ENCODE assay signal across 25 cellular contexts in the genomic region with DNA sequence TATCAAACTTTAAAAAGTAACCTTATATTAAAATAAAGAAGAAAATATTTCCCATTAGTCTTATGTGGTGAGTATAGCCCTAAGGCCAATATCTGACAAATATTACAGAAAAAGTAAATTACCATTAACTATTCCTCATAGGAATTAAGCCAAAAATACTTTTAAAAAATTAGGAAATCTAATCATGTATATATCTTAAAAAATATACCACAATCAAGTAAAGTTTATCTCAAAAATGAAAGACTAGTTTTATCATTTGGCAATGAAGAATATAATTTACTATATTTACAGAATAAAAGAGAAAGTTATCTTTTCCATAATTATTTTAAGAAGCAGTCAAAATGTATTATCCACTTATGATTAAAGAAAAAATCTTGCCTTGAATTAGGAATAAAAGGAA.
"Had no signal": no experiment of that assay in that cellular context is flagged by ENCODE, and none has a peak within 500 bp of the region (broad histone marks: within the 10 kb centered on the region; RNA-seq: fewer than 3 reads in every experiment).

No MANE protein-coding gene starts in this region.

- H3K4me1 Mint-ChIP-seq: naive B cell; nephron progenitor cell; stimulated activated memory B cell treated with anti-CD40 and anti-IgM and Interleukin-4, amounts not matched to agents 10 μg/mL and 1 μg/mL and 100 μg/mL, for 72 hours; stimulated activated naive CD8-positive, alpha-beta T cell treated with anti-CD3 and anti-CD28 coated beads, Interleukin-15, amount 100 ng/mL, for 72 hours had no signal

- H3K36me3 ChIP-seq: left ventricle myocardium inferior, neural progenitor cell, neutrophil, right atrium auricular region, right lobe of liver, spleen, thyroid gland, transverse colon, upper lobe of left lung, vagina had no signal

- H3K27me3 ChIP-seq: neural progenitor cell, neutrophil, right atrium auricular region, right lobe of liver, spleen, thyroid gland, transverse colon, upper lobe of left lung, vagina had no signal

- H3K4me2 ChIP-seq: neural progenitor cell had no signal

- H3K9ac ChIP-seq: neural progenitor cell had no signal

- H3K27ac ChIP-seq: left ventricle myocardium inferior, neural progenitor cell, neutrophil, right atrium auricular region, right lobe of liver, spleen, thyroid gland, transverse colon, upper lobe of left lung, vagina had no signal

- H3K9me3 ChIP-seq: left ventricle myocardium inferior, neutrophil, right atrium auricular region, right lobe of liver, spleen, thyroid gland, transverse colon, upper lobe of left lung, vagina had no signal

- H2AFZ ChIP-seq: neural progenitor cell had no signal

- H3K36me3 Mint-ChIP-seq: mesothelial cell of epicardium; naive B cell; natural killer cell; neural progenitor cell; stimulated activated memory B cell treated with anti-CD40 and anti-IgM and Interleukin-4, amounts not matched to agents 10 μg/mL and 1 μg/mL and 100 μg/mL, for 72 hours had no signal

- H3K9me3 Mint-ChIP-seq: mesothelial cell of epicardium, nephron progenitor cell, neural progenitor cell had no signal

- DNase-seq: hippocampal formation; left ventricle myocardium inferior; mesendoderm; naive B cell; natural killer cell; nephron progenitor cell; occipital lobe; right lobe of liver; spleen; stimulated activated CD4-positive, alpha-beta T cell treated with anti-CD3 and anti-CD28 coated beads, Interleukin-4, amount 100 ng/mL, for 4 hours; stimulated activated CD8-positive, alpha-beta memory T cell treated with anti-CD3 and anti-CD28 coated beads, Interleukin-4, amount 100 ng/mL, for 48 hours; stimulated activated naive CD4-positive, alpha-beta T cell treated with Interleukin-2 at 50 U/mL for 16 hours; stimulated activated naive CD8-positive, alpha-beta T cell treated with anti-CD3 and anti-CD28 coated beads, Interleukin-15, amount 100 ng/mL, for 72 hours; substantia nigra; thyroid gland; transverse colon; upper lobe of left lung had no signal

- H3K4me3 ChIP-seq: left ventricle myocardium inferior, lung, neural progenitor cell, right atrium auricular region, right lobe of liver, spleen, thyroid gland, transverse colon, upper lobe of left lung, vagina had no signal

- H3K4me1 ChIP-seq: left ventricle myocardium inferior, right atrium auricular region, spleen, thyroid gland, transverse colon, upper lobe of left lung, vagina had no signal

- H3K27ac Mint-ChIP-seq: mesothelial cell of epicardium; naive B cell; natural killer cell; nephron progenitor cell; neural progenitor cell; progenitor cell of endocrine pancreas; stimulated activated memory B cell treated with anti-CD40 and anti-IgM and Interleukin-4, amounts not matched to agents 10 μg/mL and 1 μg/mL and 100 μg/mL, for 72 hours; stimulated activated naive CD8-positive, alpha-beta T cell treated with anti-CD3 and anti-CD28 coated beads, Interleukin-15, amount 100 ng/mL, for 72 hours had no signal

- H3K4me3 Mint-ChIP-seq: mesothelial cell of epicardium; naive B cell; natural killer cell; nephron progenitor cell; neural progenitor cell; stimulated activated memory B cell treated with anti-CD40 and anti-IgM and Interleukin-4, amounts not matched to agents 10 μg/mL and 1 μg/mL and 100 μg/mL, for 72 hours; stimulated activated naive CD8-positive, alpha-beta T cell treated with anti-CD3 and anti-CD28 coated beads, Interleukin-15, amount 100 ng/mL, for 72 hours had no signal

- H3K27me3 Mint-ChIP-seq: progenitor cell of endocrine pancreas; stimulated activated memory B cell treated with anti-CD40 and anti-IgM and Interleukin-4, amounts not matched to agents 10 μg/mL and 1 μg/mL and 100 μg/mL, for 72 hours; stimulated activated naive CD8-positive, alpha-beta T cell treated with anti-CD3 and anti-CD28 coated beads, Interleukin-15, amount 100 ng/mL, for 72 hours had no signal

- ATAC-seq: natural killer cell; right lobe of liver; stimulated activated memory B cell treated with anti-CD40 and anti-IgM and Interleukin-4, amounts not matched to agents 10 μg/mL and 1 μg/mL and 100 μg/mL, for 72 hours; stimulated activated naive CD8-positive, alpha-beta T cell treated with anti-CD3 and anti-CD28 coated beads, Interleukin-15, amount 100 ng/mL, for 72 hours had no signal
